35 cellular contexts compared by ENCODE assay signal in the genomic region with DNA sequence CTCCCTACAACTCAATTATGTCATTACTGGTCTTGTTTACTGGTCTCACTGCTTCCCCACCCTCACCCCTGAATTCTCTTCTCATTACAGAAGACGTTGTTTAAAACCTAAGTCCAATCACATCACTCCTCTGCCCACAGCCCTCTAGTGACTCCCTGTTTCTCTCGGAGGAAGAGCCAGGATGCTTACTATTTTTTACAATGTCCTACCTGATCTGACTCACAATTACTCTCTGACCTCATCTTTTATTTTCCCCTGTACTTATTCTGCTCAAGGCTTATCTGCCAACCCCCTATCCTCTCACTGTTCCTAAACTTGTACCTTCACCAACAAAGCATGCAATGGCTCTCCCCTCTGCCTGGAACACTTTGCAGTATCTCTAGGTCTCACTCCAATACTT.
"Had no signal": no experiment of that assay in that cellular context is flagged by ENCODE, and none has a peak within 500 bp of the region (broad histone marks: within the 10 kb centered on the region; RNA-seq: fewer than 3 reads in every experiment).

No MANE protein-coding gene starts in this region.

- FAIRE-seq: astrocyte, K562, RCC 7860 had no signal

- DNase-seq: activated CD4-positive, alpha-beta T cell treated with anti-CD3 and anti-CD28 coated beads, Interleukin-2, amount 10 ng/mL, durations not matched to agents 24 days and 14 days; activated CD4-positive, alpha-beta T cell treated with anti-CD3 and anti-CD28 coated beads, Interleukin-2, amount 50 U/mL, for 4 hours; activated CD4-positive, CD25-positive, alpha-beta regulatory T cell; activated CD8-positive, alpha-beta T cell treated with anti-CD3 and anti-CD28 coated beads, Interleukin-2, amount 10 ng/mL, durations not matched to agents 7 days and 5 days; activated gamma-delta T cell; activated naive CD4-positive, alpha-beta T cell treated with Interleukin-2 at 50 U/mL for 16 hours; activated naive CD8-positive, alpha-beta T cell treated with anti-CD3 and anti-CD28 coated beads, Interleukin-2, amount 10 ng/mL, durations not matched to agents 7 days and 5 days; activated T-cell treated with anti-CD3 and anti-CD28 coated beads, Interleukin-2, amount 50 U/mL, for 24 hours; body of pancreas; caudate nucleus; NCI-H1048; NCI-H1105 treated with DMSO at 0.1 percent for 48 hours; NCI-H1436; NCI-H187; NCI-H2029 treated with DMSO at 0.1 percent for 48 hours; NCI-H2107; NCI-H2171; NCI-H2227 treated with DMSO at 0.1 percent for 48 hours; NCI-H446 treated with DMSO at 0.1 percent for 48 hours; NCI-H524; NK-92 treated with Interleukin-12 subunit alpha and Interleukin-12 subunit beta, amount 100 ng/mL, for 24 hours; PC-9; Right ventricle myocardium superior; SW 1271; T-helper 1 cell; T-helper 2 cell; T-helper 9 cell had no signal

- H3K4me1 ChIP-seq: body of pancreas, breast epithelium had no signal

- H3K27ac ChIP-seq: body of pancreas, breast epithelium, PC-9, RWPE1, VCaP had no signal

- H3K9me3 Mint-ChIP-seq: activated naive CD8-positive, alpha-beta T cell treated with anti-CD3 and anti-CD28 coated beads, Interleukin-2, amount 10 ng/mL, durations not matched to agents 7 days and 5 days had no signal

- ATAC-seq: activated CD8-positive, alpha-beta T cell treated with anti-CD3 and anti-CD28 coated beads, Interleukin-2, amount 10 ng/mL, durations not matched to agents 7 days and 5 days; body of pancreas; K562 had no signal

- H3K27ac Mint-ChIP-seq: activated CD4-positive, alpha-beta T cell treated with anti-CD3 and anti-CD28 coated beads, Interleukin-2, amount 10 ng/mL, durations not matched to agents 24 days and 14 days; activated CD8-positive, alpha-beta T cell treated with anti-CD3 and anti-CD28 coated beads, Interleukin-2, amount 10 ng/mL, durations not matched to agents 7 days and 5 days; activated naive CD4-positive, alpha-beta T cell treated with anti-CD3 and anti-CD28 coated beads, Interleukin-2, amount 50 U/mL, for 24 hours; activated naive CD8-positive, alpha-beta T cell treated with anti-CD3 and anti-CD28 coated beads, Interleukin-2, amount 10 ng/mL, durations not matched to agents 7 days and 5 days; activated T-cell treated with anti-CD3 and anti-CD28 coated beads, Interleukin-2, amount 50 U/mL, for 24 hours; activated T-helper 2 cell treated with anti-CD3 and anti-CD28 coated beads, Interferon-gamma antibody, Interleukin-2, Interleukin-4, amounts not matched to agents 10 μg/mL and 5 μg/mL and 100 μg/mL, durations not matched to agents 14 hours and 24 hours and 36 hours had no signal

- H3K27me3 Mint-ChIP-seq: activated CD4-positive, alpha-beta T cell treated with anti-CD3 and anti-CD28 coated beads, Interleukin-2, amount 10 ng/mL, durations not matched to agents 24 days and 14 days; activated naive CD4-positive, alpha-beta T cell treated with anti-CD3 and anti-CD28 coated beads, Interleukin-2, amount 50 U/mL, for 24 hours; activated naive CD8-positive, alpha-beta T cell treated with anti-CD3 and anti-CD28 coated beads, Interleukin-2, amount 10 ng/mL, durations not matched to agents 7 days and 5 days; activated T-cell treated with anti-CD3 and anti-CD28 coated beads, Interleukin-2, amount 50 U/mL, for 24 hours had no signal

- H3K36me3 Mint-ChIP-seq: activated naive CD4-positive, alpha-beta T cell treated with anti-CD3 and anti-CD28 coated beads, Interleukin-2, amount 50 U/mL, for 24 hours; activated naive CD8-positive, alpha-beta T cell treated with anti-CD3 and anti-CD28 coated beads, Interleukin-2, amount 10 ng/mL, durations not matched to agents 7 days and 5 days had no signal

- H3K4me1 Mint-ChIP-seq: activated CD4-positive, alpha-beta T cell treated with anti-CD3 and anti-CD28 coated beads, Interleukin-2, amount 10 ng/mL, durations not matched to agents 24 days and 14 days; activated naive CD4-positive, alpha-beta T cell treated with anti-CD3 and anti-CD28 coated beads, Interleukin-2, amount 50 U/mL, for 24 hours; activated naive CD8-positive, alpha-beta T cell treated with anti-CD3 and anti-CD28 coated beads, Interleukin-2, amount 10 ng/mL, durations not matched to agents 7 days and 5 days had no signal

- H3K9me3 ChIP-seq: body of pancreas, breast epithelium had no signal

- H3K4me3 ChIP-seq: body of pancreas, breast epithelium, K562, PC-9 had no signal

- H3K36me3 ChIP-seq: breast epithelium had no signal

- H3K27me3 ChIP-seq: body of pancreas, breast epithelium had no signal

- H3K4me3 Mint-ChIP-seq: activated CD4-positive, alpha-beta T cell treated with anti-CD3 and anti-CD28 coated beads, Interleukin-2, amount 10 ng/mL, durations not matched to agents 24 days and 14 days; activated CD8-positive, alpha-beta T cell treated with anti-CD3 and anti-CD28 coated beads, Interleukin-2, amount 10 ng/mL, durations not matched to agents 7 days and 5 days; activated naive CD4-positive, alpha-beta T cell treated with anti-CD3 and anti-CD28 coated beads, Interleukin-2, amount 50 U/mL, for 24 hours; activated naive CD8-positive, alpha-beta T cell treated with anti-CD3 and anti-CD28 coated beads, Interleukin-2, amount 10 ng/mL, durations not matched to agents 7 days and 5 days; activated T-cell treated with anti-CD3 and anti-CD28 coated beads, Interleukin-2, amount 50 U/mL, for 24 hours had no signal
